In genomic region chr1:3772715-3773571, GRCh38 we compare ENCODE assay signal across 1 cellular context.
TF ChIP-seq lines count a peak whose summit lies in the region.

SMIM1 (plus strand) TSS chr1:3772749; CDS start chr1:3775374, 2,625 bp downstream.

TF ChIP-seq in HepG2, 621 proteins besides CTCF, POLR2A, EP300 and RAD21 (continued from another document and continues in another):
- TF ChIP-seq ZNF800 (CRISPR knock-in tag; IDR thresholded peaks at IDR 0.05) (no peak), RXRA (CRISPR knock-in tag; IDR thresholded peaks at IDR 0.05) (peak; percentile 15; the same call in 1 of the 2 replicates), ZNF124 (CRISPR knock-in tag; IDR thresholded peaks at IDR 0.05) (no peak), STAG1 (CRISPR knock-in tag; IDR thresholded peaks at IDR 0.05) (no peak; the same call in 1 of the 2 replicates), SUZ12 (IDR thresholded peaks at IDR 0.05; ENCODE audit: low read depth, low read length) (no peak; the same call in 1 of the 2 replicates), MTERF4 (CRISPR knock-in tag; IDR thresholded peaks at IDR 0.05) (no peak; the same call in 1 of the 2 replicates), CBX5 (CRISPR knock-in tag; IDR thresholded peaks at IDR 0.05; ENCODE audit: borderline replicate concordance) (0 out of 2 replicates have a peak, but pooled peaks have one; percentile 10), ZNF432 (CRISPR knock-in tag; IDR thresholded peaks at IDR 0.05; ENCODE audit: borderline replicate concordance) (no peak), NFIC (IDR thresholded peaks at IDR 0.05; ENCODE audit: low read length) (no peak), ZNF704 (CRISPR knock-in tag; IDR thresholded peaks at IDR 0.05; ENCODE audit: borderline replicate concordance) (peak; percentile 18; the same call in 1 of the 2 replicates), ZNF691 (CRISPR knock-in tag; IDR thresholded peaks at IDR 0.05; ENCODE audit: borderline replicate concordance, low read depth) (0 out of 2 replicates have a peak, but pooled peaks have one; percentile 43), REPIN1 (CRISPR knock-in tag; IDR thresholded peaks at IDR 0.05; ENCODE audit: borderline replicate concordance, low read depth) (no peak), MZF1 (CRISPR knock-in tag; IDR thresholded peaks at IDR 0.05; ENCODE audit: borderline replicate concordance) (no peak), ZSCAN5A (CRISPR knock-in tag; IDR thresholded peaks at IDR 0.05; ENCODE audit: borderline replicate concordance) (no peak), MIXL1 (CRISPR knock-in tag; IDR thresholded peaks at IDR 0.05) (no peak), RBFOX2 (IDR thresholded peaks at IDR 0.05; ENCODE audit: low read depth, low read length) (peak; percentile 73), PLSCR1 (CRISPR knock-in tag; IDR thresholded peaks at IDR 0.05; ENCODE audit: borderline replicate concordance) (no peak), ZNF547 (CRISPR knock-in tag; IDR thresholded peaks at IDR 0.05) (no peak), ZNF121 (CRISPR knock-in tag; IDR thresholded peaks at IDR 0.05) (no peak), MTA1 (CRISPR knock-in tag; IDR thresholded peaks at IDR 0.05; ENCODE audit: borderline replicate concordance) (no peak), ZNF746 (CRISPR knock-in tag; IDR thresholded peaks at IDR 0.05) (0 out of 2 replicates have a peak, but pooled peaks have one; percentile 69), GRHL1 (CRISPR knock-in tag; conservative IDR thresholded peaks at IDR 0.05) (no peak), TBP (CRISPR knock-in tag; IDR thresholded peaks at IDR 0.05) (no peak), FOXO4 (CRISPR knock-in tag; conservative IDR thresholded peaks at IDR 0.05) (no peak), ZNF205 (CRISPR knock-in tag; IDR thresholded peaks at IDR 0.05) (peak; percentile 15; the same call in 1 of the 2 replicates), ZBTB26 (CRISPR knock-in tag; IDR thresholded peaks at IDR 0.05; ENCODE audit: borderline replicate concordance) (no peak; the same call in 1 of the 2 replicates), ZFP41 (CRISPR knock-in tag; IDR thresholded peaks at IDR 0.05; ENCODE audit: borderline replicate concordance) (no peak), ATF2 (CRISPR knock-in tag; IDR thresholded peaks at IDR 0.05) (peak; percentile 10; the same call in 1 of the 2 replicates), SSRP1 (CRISPR knock-in tag; IDR thresholded peaks at IDR 0.05) (no peak), ZNF33B (CRISPR knock-in tag; IDR thresholded peaks at IDR 0.05) (no peak; the same call in 1 of the 2 replicates), ZNF687 (CRISPR knock-in tag; IDR thresholded peaks at IDR 0.05) (peak; percentile 86), KLF12 (CRISPR knock-in tag; IDR thresholded peaks at IDR 0.05; ENCODE audit: borderline replicate concordance) (no peak), GTF3A (CRISPR knock-in tag; conservative IDR thresholded peaks at IDR 0.05) (0 out of 2 replicates have a peak, but pooled peaks have one; percentile 13), PITX1 (CRISPR knock-in tag; IDR thresholded peaks at IDR 0.05) (no peak), ZSCAN9 (CRISPR knock-in tag; IDR thresholded peaks at IDR 0.05; ENCODE audit: borderline replicate concordance) (no peak), ARNTL (CRISPR knock-in tag; IDR thresholded peaks at IDR 0.05) (peak; percentile 36), ZNF749 (CRISPR knock-in tag; IDR thresholded peaks at IDR 0.05; ENCODE audit: borderline replicate concordance) (no peak), ZNF576 (CRISPR knock-in tag; IDR thresholded peaks at IDR 0.05) (0 out of 2 replicates have a peak, but pooled peaks have one; percentile 40), PREB (CRISPR knock-in tag; IDR thresholded peaks at IDR 0.05) (peak; percentile 50; the same call in 1 of the 2 replicates), ZFX (CRISPR knock-in tag; IDR thresholded peaks at IDR 0.05; ENCODE audit: low read depth) (peak; percentile 69), ZNF317 (CRISPR knock-in tag; IDR thresholded peaks at IDR 0.05) (no peak), TRIM24 (CRISPR knock-in tag; IDR thresholded peaks at IDR 0.05) (no peak), BHLHE40 (IDR thresholded peaks at IDR 0.05; ENCODE audit: low read length) (no peak), ZNF354B (CRISPR knock-in tag; IDR thresholded peaks at IDR 0.05) (no peak)
